In genomic region chr12:28938581-28939301, GRCh38 we compare ENCODE assay signal across 1 cellular context.
TF ChIP-seq lines count a peak whose summit lies in the region.

No MANE protein-coding gene starts in this region.

TF ChIP-seq in HEK293, 187 proteins besides CTCF, POLR2A, EP300 and RAD21 (continued from another document):
- no peak for TF ChIP-seq PBX3 (CRISPR knock-in tag; IDR thresholded peaks at IDR 0.05)
- TF ChIP-seq SP7 (tag by site-specific recombination; IDR thresholded peaks at IDR 0.05) = no peak
- 0 out of 2 replicates have a peak, but pooled peaks have one; percentile 24 for TF ChIP-seq SCRT2 (tag by site-specific recombination; IDR thresholded peaks at IDR 0.05)
